Comparison of ENCODE assay signal across 8 cellular contexts in genomic region chr7:93228302-93228701, GRCh38. TPM values are rescaled to one million over a fixed set of nuclear protein-coding genes. Genes with fewer than 3 reads are reported as not detected.
A peak's percentile ranks its signal among the peaks of the same experiment; 100 is the strongest.
DNase-seq lines count a peak whose midpoint lies in the region; ATAC-seq, FAIRE-seq and TF ChIP-seq lines count a peak whose summit lies in the region.

No MANE protein-coding gene starts in this region.

- no peaks in the 10 kb centered on the region for H3K9me1 ChIP-seq in K562 (ENCODE audit: control insufficient read depth, insufficient read depth, low read length)

- TF ChIP-seq EP300 in K562 (IDR thresholded peaks at IDR 0.05; ENCODE audit: low read length), result no peak

- H4K20me1 ChIP-seq in K562 (replicated peaks; ENCODE audit: control insufficient read depth, insufficient read depth, low read length), result no peaks in the 10 kb centered on the region

- TF ChIP-seq CTCF in heart right ventricle (IDR thresholded peaks at IDR 0.05) (peak; percentile 53 to 86 (median 81)), K562 (IDR thresholded peaks at IDR 0.05 in 2 of 3, conservative IDR thresholded peaks at IDR 0.05 in 1 of 3; ENCODE audit: insufficient read depth in 2 of 3, low read depth in 1 of 3, low read length in 3 of 3) (peak; percentile 58 to 84 (median 69); a peak in 5 of 6 replicates), uterus (IDR thresholded peaks at IDR 0.05) (peak; percentile 46 to 71 (median 59))

- peak; percentile 19 for FAIRE-seq in K562 (lab: Jason Lieb, UNC)

- peaks cover 10% of the 10 kb centered on the region; the same call in 2 of the 3 replicates for H3K79me2 ChIP-seq in K562 (ENCODE audit: control insufficient read depth, insufficient read depth, low read length)

- H3K4me3 ChIP-seq in heart right ventricle (no peak overlapping the region), K562 (no peak overlapping the region), uterus (no peak overlapping the region)

- CTCF ChIA-PET in K562 (lab: Yijun Ruan, JAX; ENCODE audit: low intra/inter-chr PET ratio), result interaction anchor here (0.6 to 0.9 kb wide), 4 partner anchors 48 to 781 kb away, joined by 3 to 5 read pairs (median 3); partner anchors contain the start of gene GATAD1

- H3K4me2 ChIP-seq in K562 (ENCODE audit: insufficient read depth, low read length), result no peak overlapping the region

- H3K27ac ChIP-seq in heart right ventricle, result no peak overlapping the region
- H3K27ac ChIP-seq in K562 (ENCODE audit: extremely low read depth, low read depth, low read length), result no peak overlapping the region
- H3K27ac ChIP-seq in uterus, result no peak overlapping the region

- H2AFZ ChIP-seq in K562 (ENCODE audit: low read depth, low read length), result peak overlapping the region; percentile 47; the same call in 1 of the 2 replicates

- no peak for TF ChIP-seq POLR2A in K562 (conservative IDR thresholded peaks at IDR 0.05)
- no peak for TF ChIP-seq POLR2A in uterus (IDR thresholded peaks at IDR 0.05)

- no peaks in the 10 kb centered on the region for H3K36me3 ChIP-seq in heart right ventricle
- H3K36me3 ChIP-seq in K562 (ENCODE audit: control insufficient read depth, insufficient read depth, low read length), result no peaks in the 10 kb centered on the region
- H3K36me3 ChIP-seq in uterus, result no peaks in the 10 kb centered on the region

- ATAC-seq in heart right ventricle (no peak), Right ventricle myocardium inferior (no peak), K562 (0 out of 3 replicates have a peak, but pooled peaks have one; percentile 19)

- BruUV-seq in K562 (replicated peaks; lab: Mats Ljungman, UMichigan), result no TSS peak

- peak; percentile 71 to 73 for TF ChIP-seq RAD21 in K562 (CRISPR knock-in tag; conservative IDR thresholded peaks at IDR 0.05 in 1 of 2, IDR thresholded peaks at IDR 0.05 in 1 of 2)

- no peaks in the 10 kb centered on the region for H3K9me3 ChIP-seq in heart right ventricle
- H3K9me3 ChIP-seq in K562 (replicated peaks; ENCODE audit: control insufficient read depth, insufficient read depth, low read depth, low read length), result no peaks in the 10 kb centered on the region
- no peaks in the 10 kb centered on the region for H3K9me3 ChIP-seq in uterus

- in situ Hi-C loops in K562 (cut with MboI), result no loop called here

- no peaks in the 10 kb centered on the region for H3K27me3 ChIP-seq in heart right ventricle
- no peaks in the 10 kb centered on the region for H3K27me3 ChIP-seq in K562 (ENCODE audit: control insufficient read depth in 2 of 2, insufficient read depth in 2 of 2, low read length in 2 of 2)
- H3K27me3 ChIP-seq in uterus, result no peaks in the 10 kb centered on the region

- no peak overlapping the region for H3K9ac ChIP-seq in K562 (ENCODE audit: insufficient read depth in 1 of 2, low read depth in 2 of 2, low read length in 2 of 2)

- intact Hi-C loops in heart right ventricle (cut with DNase I) (no loop called here), Right ventricle myocardium inferior (cut with DNase I) (no loop called here), K562 (cut with micrococcal nuclease) (loop anchor here (1.0 to 10.0 kb wide), 3 partner anchors 50 to 604 kb away; no protein-coding TSS in a partner anchor), uterus (cut with DNase I; ENCODE audit: low total_unique reads) (no loop called here)

- POLR2A ChIA-PET in K562 (lab: Yijun Ruan, JAX), result no interaction called here

- DNase-seq in heart right ventricle, result peak in 1 of 2 donors; percentile 6
- DNase-seq in Right ventricle myocardium inferior (ENCODE audit: missing footprints), result no peak
- DNase-seq in HS-5 (ENCODE audit: low read depth), result peak; percentile 25
- DNase-seq in NCI-H774 (lab: John Stamatoyannopoulos, UW), result peak; percentile 82
- peak; percentile 68 to 75 (median 72) for DNase-seq in K562 (ENCODE audit: extremely low read depth in 1 of 4, low spot score in 3 of 4)
- peak; percentile 66 for DNase-seq in kidney tubule cell (ENCODE audit: low spot score)
- DNase-seq in uterus, result no peak
- no peak for DNase-seq in cortex of kidney (lab: John Stamatoyannopoulos, UW)

- WGBS in heart right ventricle, 2 donors, result 1% methylated on average over 2 of the region's 2 CpGs
- WGBS in K562 (ENCODE audit: insufficient coverage, low coverage, missing lambda C conversion rate), result 5% methylated on average over 2 of the region's 2 CpGs

- H3K4me1 ChIP-seq in heart right ventricle (peaks cover 0 to 18% (median 12%) of the 10 kb centered on the region in 9 donors), K562 (replicated peaks in 1 of 2; ENCODE audit: control insufficient read depth in 2 of 2, insufficient read depth in 2 of 2, low read length in 2 of 2) (peaks cover 0 to 3% of the 10 kb centered on the region in 2 experiments; a peak in 3 of 5 replicates), uterus (no peaks in the 10 kb centered on the region)

TF ChIP-seq in K562, 482 proteins besides CTCF, POLR2A, EP300 and RAD21 (continues in another document):
- 0 out of 2 replicates have a peak, but pooled peaks have one; percentile 24 for TF ChIP-seq ZNF75A (CRISPR knock-in tag; IDR thresholded peaks at IDR 0.05)
- TF ChIP-seq CBFB (CRISPR knock-in tag; IDR thresholded peaks at IDR 0.05), result no peak
- peak; percentile 39 for TF ChIP-seq SMC3 (conservative IDR thresholded peaks at IDR 0.05; ENCODE audit: insufficient read depth, low read depth, low read length)
- TF ChIP-seq GATAD2B (IDR thresholded peaks at IDR 0.05; ENCODE audit: borderline replicate concordance), result peak; percentile 30; the same call in 1 of the 2 replicates
- TF ChIP-seq RFX7 (CRISPR knock-in tag; IDR thresholded peaks at IDR 0.05), result 0 out of 2 replicates have a peak, but pooled peaks have one; percentile 22
- peak; percentile 48 for TF ChIP-seq ELF1 (tag; IDR thresholded peaks at IDR 0.05)
- TF ChIP-seq FOXK2 (conservative IDR thresholded peaks at IDR 0.05 in 1 of 2, IDR thresholded peaks at IDR 0.05 in 1 of 2; ENCODE audit: low read depth in 2 of 2), result peak; percentile 48 to 70; a peak in 2 of 4 replicates
- 0 out of 4 replicates have a peak, but pooled peaks of 1 of the 2 experiments have one; percentile 14 for TF ChIP-seq FOXA3 (CRISPR knock-in tag; conservative IDR thresholded peaks at IDR 0.05 in 1 of 2, IDR thresholded peaks at IDR 0.05 in 1 of 2)
- TF ChIP-seq, protein P1, sequence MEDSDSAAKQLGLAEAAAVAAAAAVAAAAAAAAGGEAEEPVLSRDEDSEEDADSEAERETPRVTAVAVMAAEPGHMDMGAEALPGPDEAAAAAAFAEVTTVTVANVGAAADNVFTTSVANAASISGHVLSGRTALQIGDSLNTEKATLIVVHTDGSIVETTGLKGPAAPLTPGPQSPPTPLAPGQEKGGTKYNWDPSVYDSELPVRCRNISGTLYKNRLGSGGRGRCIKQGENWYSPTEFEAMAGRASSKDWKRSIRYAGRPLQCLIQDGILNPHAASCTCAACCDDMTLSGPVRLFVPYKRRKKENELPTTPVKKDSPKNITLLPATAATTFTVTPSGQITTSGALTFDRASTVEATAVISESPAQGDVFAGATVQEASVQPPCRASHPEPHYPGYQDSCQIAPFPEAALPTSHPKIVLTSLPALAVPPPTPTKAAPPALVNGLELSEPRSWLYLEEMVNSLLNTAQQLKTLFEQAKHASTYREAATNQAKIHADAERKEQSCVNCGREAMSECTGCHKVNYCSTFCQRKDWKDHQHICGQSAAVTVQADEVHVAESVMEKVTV (CRISPR knock-in tag; IDR thresholded peaks at IDR 0.05), result peak; percentile 70

RNA-seq across cellular contexts. Expression of gene HEPACAM2, which starts 2.0 kb away (rescaled TPM):
- total RNA-seq in heart right ventricle, result under 1 TPM in 2 of 10 donors, not detected in 8; 0.19 to 0.24 TPM
- not detected for polyA plus RNA-seq in heart right ventricle
- not detected for total RNA-seq in Right ventricle myocardium inferior
- total RNA-seq in K562 (2011; cell fraction: chromatin; rRNA removed; ENCODE audit: low replicate concordance), result 2.3 and 6.4 TPM in 2 replicates
- 2.3 and 3.6 TPM in 2 replicates for total RNA-seq in K562 (2011; cell fraction: nucleolus; rRNA removed)
- 3.8 and 4.1 TPM in 2 replicates for total RNA-seq in K562 (2011; cell fraction: nucleoplasm; rRNA removed)
- total RNA-seq in K562 (2014; rRNA removed), result 2.8 TPM in 2 replicates
- total RNA-seq in K562 (2014; rRNA removed; fragmentation: Illumina TruSeq; extraction: Trizol), result 4.0 and 5.5 TPM in 2 replicates
- 2.4 and 2.5 TPM in 2 replicates for total RNA-seq in K562 (2015; rRNA removed; fragmentation: Illumina TruSeq; extraction: Trizol)
- 2.0 and 2.8 TPM in 2 replicates for total RNA-seq in K562 (2021)
- 4.0 and 23.6 TPM in 2 replicates for polyA plus RNA-seq in K562 (2011; rRNA removed)
- 2.3 and 15.2 TPM in 2 replicates for polyA plus RNA-seq in K562 (2011; cell fraction: cytosol; rRNA removed)
- 5.1 and 30.7 TPM in 2 replicates for polyA plus RNA-seq in K562 (2011; cell fraction: nucleus; rRNA removed)
- polyA plus RNA-seq in K562 (2012), result 1.5 and 4.2 TPM in 2 replicates
- polyA plus RNA-seq in K562 (2014; fragmentation: Illumina TruSeq; extraction: Trizol), result 5.4 and 6.5 TPM in 2 replicates
- 1 to 10 TPM; 3.9 to 6.0 TPM for polyA plus RNA-seq in K562 (2014; fragmentation: Nextera tagmentation; extraction: Ambion mirVana)
- polyA plus RNA-seq in K562 (2014; rRNA removed), result 3.6 and 4.7 TPM in 2 replicates
- 3.4 and 28.1 TPM in 2 replicates for polyA minus RNA-seq in K562 (2011; rRNA and poly(A)+ RNA removed)
- polyA minus RNA-seq in K562 (2011; cell fraction: cytosol; rRNA and poly(A)+ RNA removed), result 1.1 and 6.2 TPM in 2 replicates
- polyA minus RNA-seq in K562 (2011; cell fraction: nucleus; rRNA and poly(A)+ RNA removed), result 3.8 and 29.0 TPM in 2 replicates
- total RNA-seq in uterus, result under 1 TPM in 1 of 4 donors, not detected in 3; 0.14 TPM

RNA-seq across cellular contexts. Expression of gene VPS50, which starts 3.9 kb away (rescaled TPM):
- total RNA-seq in heart right ventricle (10 to 100 TPM; 16.0 to 25.6 (median 18.9) TPM), Right ventricle myocardium inferior (15.5 TPM), K562 (2014; rRNA removed) (15.8 TPM in 2 replicates), K562 (2014; rRNA removed; fragmentation: Illumina TruSeq; extraction: Trizol) (29.4 and 33.8 TPM in 2 replicates), K562 (2015; rRNA removed; fragmentation: Illumina TruSeq; extraction: Trizol) (20.5 and 24.6 TPM in 2 replicates), K562 (2021) (21.7 and 24.6 TPM in 2 replicates), uterus (100 to 1,000 TPM in 1 of 4 donors, 10 to 100 TPM in 2, 1 to 10 TPM in 1; 8.5 to 201 (median 64.6) TPM)
- polyA plus RNA-seq in heart right ventricle (1 to 10 TPM; 4.8 to 6.5 TPM), K562 (2011; rRNA removed) (16.1 and 22.9 TPM in 2 replicates), K562 (2014; fragmentation: Illumina TruSeq; extraction: Trizol) (15.3 and 16.7 TPM in 2 replicates), K562 (2014; fragmentation: Nextera tagmentation; extraction: Ambion mirVana) (10 to 100 TPM; 10.5 to 14.9 TPM), K562 (2014; rRNA removed) (10.5 and 10.7 TPM in 2 replicates)
- 24.2 and 68.9 TPM in 2 replicates for total RNA-seq in K562 (2011; cell fraction: chromatin; rRNA removed; ENCODE audit: low replicate concordance)
- total RNA-seq in K562 (2011; cell fraction: nucleolus; rRNA removed), result 6.7 and 9.7 TPM in 2 replicates
- total RNA-seq in K562 (2011; cell fraction: nucleoplasm; rRNA removed), result 22.9 and 30.3 TPM in 2 replicates
- 3.6 and 4.6 TPM in 2 replicates for polyA plus RNA-seq in K562 (2011; cell fraction: cytosol; rRNA removed)
- 14.4 and 21.9 TPM in 2 replicates for polyA plus RNA-seq in K562 (2011; cell fraction: nucleus; rRNA removed)
- 8.7 and 9.5 TPM in 2 replicates for polyA plus RNA-seq in K562 (2012)
- 42.8 and 53.3 TPM in 2 replicates for polyA minus RNA-seq in K562 (2011; rRNA and poly(A)+ RNA removed)
- polyA minus RNA-seq in K562 (2011; cell fraction: cytosol; rRNA and poly(A)+ RNA removed), result 9.6 and 11.5 TPM in 2 replicates
- 27.5 and 46.8 TPM in 2 replicates for polyA minus RNA-seq in K562 (2011; cell fraction: nucleus; rRNA and poly(A)+ RNA removed)

Comparison
In these comparisons a context has a peak if more than half of its experiments do, and no peak if none do; other contexts are left out.
1. DNase-seq: peak in HS-5 (single experiment), NCI-H774 (single experiment), K562 (4 of 4) and kidney tubule cell (single experiment); none in Right ventricle myocardium inferior (single experiment), uterus (0 of 2) and cortex of kidney (single experiment).
2. Peak in every context shown above with its lines, with median percentiles within 50 percentile points of each other: CTCF ChIP-seq.